Comparison of ENCODE assay signal across 1 cellular context in the genomic region with DNA sequence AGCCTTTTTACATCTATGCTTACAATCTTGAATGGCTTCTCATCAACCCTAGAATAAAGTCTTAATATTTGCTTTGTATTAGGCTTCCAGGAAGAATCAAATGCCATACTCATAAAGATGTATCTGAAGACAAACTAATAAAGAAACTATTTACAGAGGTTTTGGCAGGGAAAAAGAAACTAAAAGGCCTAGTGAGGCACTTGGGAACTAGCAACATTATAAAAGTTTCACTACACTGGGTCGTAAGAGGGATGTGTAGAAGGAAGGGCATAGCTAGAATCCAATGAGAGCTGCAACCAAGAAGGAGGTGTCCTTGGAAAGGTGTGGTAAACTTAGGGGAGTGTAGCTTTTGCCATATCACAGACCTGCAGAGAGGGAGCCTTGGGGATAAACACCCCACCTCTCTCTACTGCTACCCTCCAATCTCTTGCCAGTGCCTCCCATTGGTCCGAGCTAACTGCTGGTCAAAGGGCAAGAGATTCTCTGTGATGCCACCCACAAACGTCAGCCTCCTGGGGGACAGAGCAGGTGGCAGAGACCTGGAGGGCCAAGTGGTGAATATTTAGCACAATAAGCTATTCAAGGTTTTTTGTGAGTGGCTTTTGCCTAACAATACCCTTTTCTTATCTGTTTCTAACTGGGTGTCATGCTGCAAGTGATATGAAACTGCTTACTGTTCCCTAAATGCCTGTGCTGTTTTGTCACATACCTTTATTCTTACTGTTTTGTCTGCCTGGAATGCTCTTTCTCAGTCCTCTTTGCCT.
TF ChIP-seq lines count a peak whose summit lies in the region.

No MANE protein-coding gene starts in this region.

TF ChIP-seq in K562, 482 proteins besides CTCF, POLR2A, EP300 and RAD21 (continues in another document):
- TF ChIP-seq MTA1 (IDR thresholded peaks at IDR 0.05; ENCODE audit: borderline replicate concordance) (0 out of 2 replicates have a peak, but pooled peaks have one; percentile 40), ZSCAN29 (IDR thresholded peaks at IDR 0.05) (no peak), TAF9B (IDR thresholded peaks at IDR 0.05; ENCODE audit: partially characterized antibody) (peak; percentile 34), ZNF175 (CRISPR knock-in tag; IDR thresholded peaks at IDR 0.05; ENCODE audit: low read depth) (peak; percentile 76; the same call in 1 of the 2 replicates), FUS (optimal IDR thresholded peaks at IDR 0.05; ENCODE audit: low read depth, low read length) (no peak), SRF (CRISPR knock-in tag; IDR thresholded peaks at IDR 0.05) (peak in 1 of 2 experiments; percentile 52; a peak in 1 of 4 replicates), BHLHE40 (IDR thresholded peaks at IDR 0.05; ENCODE audit: low read length) (no peak), IRF1 (CRISPR knock-in tag; IDR thresholded peaks at IDR 0.05; ENCODE audit: borderline replicate concordance) (no peak), SREBF1 (IDR thresholded peaks at IDR 0.05; ENCODE audit: borderline replicate concordance, low read depth, low read length) (no peak), MAZ (CRISPR knock-in tag; conservative IDR thresholded peaks at IDR 0.05 in 1 of 2, IDR thresholded peaks at IDR 0.05 in 1 of 2) (peak in 1 of 2 experiments; percentile 71; a peak in 2 of 4 replicates), GMEB1 (CRISPR knock-in tag; IDR thresholded peaks at IDR 0.05) (0 out of 2 replicates have a peak, but pooled peaks have one; percentile 15), TBL1XR1 (IDR thresholded peaks at IDR 0.05; ENCODE audit: low read length in 2 of 2) (no peak), ZNF143 (CRISPR knock-in tag; IDR thresholded peaks at IDR 0.05) (no peak), PRDM10 (IDR thresholded peaks at IDR 0.05; ENCODE audit: partially characterized antibody) (peak; percentile 1), STAT5A (IDR thresholded peaks at IDR 0.05; ENCODE audit: borderline replicate concordance, low read length) (peak; percentile 55; the same call in 1 of the 2 replicates), SMARCE1 (IDR thresholded peaks at IDR 0.05) (peak; percentile 84), ZNF583 (CRISPR knock-in tag; IDR thresholded peaks at IDR 0.05) (peak; percentile 93), LEF1 (IDR thresholded peaks at IDR 0.05) (peak; percentile 60; the same call in 1 of the 2 replicates), TCF3 (CRISPR knock-in tag; IDR thresholded peaks at IDR 0.05) (peak; percentile 94), CCNT2 (IDR thresholded peaks at IDR 0.05; ENCODE audit: borderline replicate concordance, extremely low read depth, insufficient read length, low read depth, low read length) (peak; percentile 87), ZNF311 (CRISPR knock-in tag; IDR thresholded peaks at IDR 0.05) (peak; percentile 26; the same call in 1 of the 2 replicates), KLF6 (CRISPR knock-in tag; IDR thresholded peaks at IDR 0.05; ENCODE audit: borderline replicate concordance) (0 out of 2 replicates have a peak, but pooled peaks have one; percentile 34), FOS (IDR thresholded peaks at IDR 0.05; ENCODE audit: extremely low read depth, insufficient read length) (no peak), HMBOX1 (IDR thresholded peaks at IDR 0.05) (peak; percentile 55; the same call in 1 of the 2 replicates), TEAD4 (IDR thresholded peaks at IDR 0.05; ENCODE audit: low read length) (peak; percentile 92), TEAD4 (CRISPR knock-in tag; IDR thresholded peaks at IDR 0.05; ENCODE audit: borderline replicate concordance) (no peak), MEF2D (tag; conservative IDR thresholded peaks at IDR 0.05; ENCODE audit: low read depth) (0 out of 2 replicates have a peak, but pooled peaks have one; percentile 47), ATF4 (CRISPR knock-in tag; IDR thresholded peaks at IDR 0.05) (peak; percentile 52; the same call in 1 of the 2 replicates), SMC3 (conservative IDR thresholded peaks at IDR 0.05; ENCODE audit: insufficient read depth, low read depth, low read length) (no peak), MAFG (tag; conservative IDR thresholded peaks at IDR 0.05) (peak; percentile 74), MTA3 (IDR thresholded peaks at IDR 0.05; ENCODE audit: borderline replicate concordance) (0 out of 2 replicates have a peak, but pooled peaks have one; percentile 60), BCL6 (CRISPR knock-in tag; IDR thresholded peaks at IDR 0.05) (peak; percentile 21; the same call in 1 of the 2 replicates), POLR2AphosphoS5 (IDR thresholded peaks at IDR 0.05; ENCODE audit: control insufficient read depth, insufficient read depth, low read depth, low read length) (peak; percentile 67; the same call in 1 of the 2 replicates), DEAF1 (CRISPR knock-in tag; IDR thresholded peaks at IDR 0.05) (no peak), SPI1 (IDR thresholded peaks at IDR 0.05; ENCODE audit: borderline replicate concordance, low read depth, low read length) (no peak), FOXM1 (IDR thresholded peaks at IDR 0.05; ENCODE audit: low read depth) (peak; percentile 88), FOXM1 (CRISPR knock-in tag; IDR thresholded peaks at IDR 0.05; ENCODE audit: low read depth) (no peak), HDAC3 (IDR thresholded peaks at IDR 0.05; ENCODE audit: borderline replicate concordance, partially characterized antibody) (peak; percentile 55)
- TF ChIP-seq, protein P1, sequence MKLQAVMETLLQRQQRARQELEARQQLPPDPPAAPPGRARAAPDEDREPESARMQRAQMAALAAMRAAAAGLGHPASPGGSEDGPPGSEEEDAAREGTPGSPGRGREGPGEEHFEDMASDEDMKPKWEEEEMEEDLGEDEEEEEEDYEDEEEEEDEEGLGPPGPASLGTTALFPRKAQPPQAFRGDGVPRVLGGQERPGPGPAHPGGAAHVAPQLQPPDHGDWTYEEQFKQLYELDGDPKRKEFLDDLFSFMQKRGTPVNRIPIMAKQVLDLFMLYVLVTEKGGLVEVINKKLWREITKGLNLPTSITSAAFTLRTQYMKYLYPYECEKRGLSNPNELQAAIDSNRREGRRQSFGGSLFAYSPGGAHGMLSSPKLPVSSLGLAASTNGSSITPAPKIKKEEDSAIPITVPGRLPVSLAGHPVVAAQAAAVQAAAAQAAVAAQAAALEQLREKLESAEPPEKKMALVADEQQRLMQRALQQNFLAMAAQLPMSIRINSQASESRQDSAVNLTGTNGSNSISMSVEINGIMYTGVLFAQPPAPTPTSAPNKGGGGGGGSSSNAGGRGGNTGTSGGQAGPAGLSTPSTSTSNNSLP (IDR thresholded peaks at IDR 0.05; ENCODE audit: borderline replicate concordance, low read depth, low read length), result no peak
- TF ChIP-seq, protein P2, sequence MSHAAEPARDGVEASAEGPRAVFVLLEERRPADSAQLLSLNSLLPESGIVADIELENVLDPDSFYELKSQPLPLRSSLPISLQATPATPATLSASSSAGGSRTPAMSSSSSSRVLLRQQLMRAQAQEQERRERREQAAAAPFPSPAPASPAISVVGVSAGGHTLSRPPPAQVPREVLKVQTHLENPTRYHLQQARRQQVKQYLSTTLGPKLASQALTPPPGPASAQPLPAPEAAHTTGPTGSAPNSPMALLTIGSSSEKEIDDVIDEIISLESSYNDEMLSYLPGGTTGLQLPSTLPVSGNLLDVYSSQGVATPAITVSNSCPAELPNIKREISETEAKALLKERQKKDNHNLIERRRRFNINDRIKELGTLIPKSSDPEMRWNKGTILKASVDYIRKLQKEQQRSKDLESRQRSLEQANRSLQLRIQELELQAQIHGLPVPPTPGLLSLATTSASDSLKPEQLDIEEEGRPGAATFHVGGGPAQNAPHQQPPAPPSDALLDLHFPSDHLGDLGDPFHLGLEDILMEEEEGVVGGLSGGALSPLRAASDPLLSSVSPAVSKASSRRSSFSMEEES (CRISPR knock-in tag; IDR thresholded peaks at IDR 0.05), result peak; percentile 19; the same call in 1 of the 2 replicates
